ENCODE assay signal across 1 cellular context in genomic region chr20:64256282-64256947, GRCh38.
TF ChIP-seq lines count a peak whose summit lies in the region.

No MANE protein-coding gene starts in this region.

TF ChIP-seq in H1, 55 proteins besides CTCF, POLR2A, EP300 and RAD21 (continued from another document):
- no peak for TF ChIP-seq KDM4A (IDR thresholded peaks at IDR 0.05; ENCODE audit: low read depth, low read length, severe bottlenecking)
- TF ChIP-seq SIX5 (IDR thresholded peaks at IDR 0.05; ENCODE audit: low read depth, low read length) = no peak
TF ChIP-seq in H1: peak in this region for 0.
